In the genomic region with DNA sequence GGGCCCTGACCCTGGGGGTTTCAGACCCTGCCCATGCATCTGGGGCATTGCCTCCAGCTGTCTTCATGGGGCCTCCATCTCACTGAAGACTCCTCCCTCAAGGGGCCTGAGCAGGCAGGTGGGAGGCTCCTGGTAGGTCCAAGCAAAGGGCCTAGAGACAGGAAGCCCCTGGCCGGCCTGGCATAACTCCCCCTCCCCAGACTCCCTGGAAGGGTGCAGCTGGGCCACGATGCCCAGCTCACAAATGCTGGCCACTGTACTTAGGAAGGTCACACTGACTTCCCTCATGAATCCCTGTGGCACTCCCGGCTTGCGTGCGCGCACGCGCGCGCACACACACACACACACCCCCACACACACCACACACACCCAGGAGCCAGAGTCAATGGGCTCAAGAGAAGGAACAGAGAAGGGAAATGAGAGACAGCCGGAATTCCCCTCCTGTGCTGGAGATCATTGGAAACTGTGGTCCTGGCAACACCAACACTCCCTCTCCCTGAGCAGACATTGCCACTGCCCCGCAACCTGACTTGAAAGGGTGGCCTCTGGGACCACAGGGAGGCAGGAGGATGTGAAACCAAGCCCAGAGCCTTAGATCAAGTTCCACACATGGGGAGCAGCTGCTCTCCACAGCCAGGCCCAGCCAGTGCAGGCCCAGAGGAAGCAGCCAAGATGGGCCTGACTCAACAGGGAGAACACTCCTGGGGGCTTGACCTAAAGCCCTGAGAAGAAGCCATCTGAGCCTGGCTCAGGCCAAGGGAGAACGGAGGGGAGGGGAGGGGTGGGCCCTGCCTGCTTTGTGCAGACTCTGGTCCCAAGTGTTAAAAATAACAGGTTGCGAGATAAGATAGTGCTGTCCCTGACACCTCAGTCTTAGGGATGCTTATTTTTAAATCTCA, we compare ENCODE assay signal across 10 cellular contexts.
DNase-seq lines count a peak whose midpoint lies in the region; ATAC-seq and TF ChIP-seq lines count a peak whose summit lies in the region.
"Had no signal": no experiment of that assay in that cellular context is flagged by ENCODE, and none has a peak within 500 bp of the region (broad histone marks: within the 10 kb centered on the region; RNA-seq: fewer than 3 reads in every experiment).

No MANE protein-coding gene starts in this region.

- peaks cover 4% of the 10 kb centered on the region for H3K27me3 Mint-ChIP-seq in activated naive CD4-positive, alpha-beta T cell treated with anti-CD3 and anti-CD28 coated beads, Interleukin-2, amount 10 ng/mL, durations not matched to agents 7 days and 5 days
- no peaks in the 10 kb centered on the region for H3K27me3 Mint-ChIP-seq in activated naive CD4-positive, alpha-beta T cell treated with anti-CD3 and anti-CD28 coated beads for 36 hours (ENCODE audit: low read depth)
- H3K27me3 Mint-ChIP-seq in CD8-positive, alpha-beta memory T cell: peaks cover 6 to 16% of the 10 kb centered on the region in 2 donors

- peak overlapping the region; percentile 70 for H3K27ac Mint-ChIP-seq in activated naive CD4-positive, alpha-beta T cell treated with anti-CD3 and anti-CD28 coated beads, Interleukin-2, amount 10 ng/mL, durations not matched to agents 7 days and 5 days
- H3K27ac Mint-ChIP-seq in activated naive CD4-positive, alpha-beta T cell treated with anti-CD3 and anti-CD28 coated beads for 36 hours: no peak overlapping the region
- H3K27ac Mint-ChIP-seq in CD8-positive, alpha-beta memory T cell: no peak overlapping the region
- H3K27ac Mint-ChIP-seq: B cell had no signal

- H3K36me3 Mint-ChIP-seq in activated naive CD4-positive, alpha-beta T cell treated with anti-CD3 and anti-CD28 coated beads, Interleukin-2, amount 10 ng/mL, durations not matched to agents 7 days and 5 days: no peaks in the 10 kb centered on the region
- H3K36me3 Mint-ChIP-seq in activated naive CD4-positive, alpha-beta T cell treated with anti-CD3 and anti-CD28 coated beads for 36 hours (ENCODE audit: low read depth): no peaks in the 10 kb centered on the region
- H3K36me3 Mint-ChIP-seq in CD8-positive, alpha-beta memory T cell: no peaks in the 10 kb centered on the region
- H3K36me3 Mint-ChIP-seq: brain had no signal

- CTCF ChIA-PET in activated naive CD4-positive, alpha-beta T cell treated with anti-CD3 and anti-CD28 coated beads, Interleukin-2, amount 10 ng/mL, durations not matched to agents 7 days and 5 days (lab: Charles Lee): no interaction called here
- CTCF ChIA-PET in activated naive CD4-positive, alpha-beta T cell treated with anti-CD3 and anti-CD28 coated beads for 36 hours (lab: Charles Lee): no interaction called here
- CTCF ChIA-PET in CD8-positive, alpha-beta memory T cell (lab: Charles Lee): no interaction called here

- H3K4me3 ChIP-seq in CD8-positive, alpha-beta memory T cell (ENCODE audit: low read length): no peak overlapping the region
- H3K4me3 ChIP-seq in breast epithelium: no peak overlapping the region

- H3K4me1 ChIP-seq in CD8-positive, alpha-beta memory T cell (ENCODE audit: insufficient read depth, low read length): no peaks in the 10 kb centered on the region
- no peaks in the 10 kb centered on the region for H3K4me1 ChIP-seq in breast epithelium

- ATAC-seq in HG03521 (IDR thresholded peaks at IDR 0.05; ENCODE audit: unreplicated experiment) (peak; percentile 67), GM21825 (IDR thresholded peaks at IDR 0.05; ENCODE audit: unreplicated experiment) (no peak)

- no peaks in the 10 kb centered on the region for H3K9me3 Mint-ChIP-seq in activated naive CD4-positive, alpha-beta T cell treated with anti-CD3 and anti-CD28 coated beads, Interleukin-2, amount 10 ng/mL, durations not matched to agents 7 days and 5 days
- H3K9me3 Mint-ChIP-seq in activated naive CD4-positive, alpha-beta T cell treated with anti-CD3 and anti-CD28 coated beads for 36 hours: no peaks in the 10 kb centered on the region
- no peaks in the 10 kb centered on the region for H3K9me3 Mint-ChIP-seq in CD8-positive, alpha-beta memory T cell

- TF ChIP-seq CTCF in breast epithelium (IDR thresholded peaks at IDR 0.05): no peak

- H3K36me3 ChIP-seq in CD8-positive, alpha-beta memory T cell (ENCODE audit: insufficient read depth, low read length): no peaks in the 10 kb centered on the region
- no peaks in the 10 kb centered on the region for H3K36me3 ChIP-seq in breast epithelium

- no peak overlapping the region for H3K27ac ChIP-seq in CD8-positive, alpha-beta memory T cell (ENCODE audit: low read depth, low read length)
- H3K27ac ChIP-seq in breast epithelium: no peak overlapping the region

- TF ChIP-seq POLR2A in breast epithelium (IDR thresholded peaks at IDR 0.05): no peak

- no peaks in the 10 kb centered on the region for H3K27me3 ChIP-seq in CD8-positive, alpha-beta memory T cell (ENCODE audit: insufficient read depth, low read length, poor library complexity, severe bottlenecking)
- H3K27me3 ChIP-seq in breast epithelium: no peaks in the 10 kb centered on the region

- intact Hi-C loops in activated naive CD4-positive, alpha-beta T cell treated with anti-CD3 and anti-CD28 coated beads for 36 hours (cut with micrococcal nuclease): no loop called here
- intact Hi-C loops in cardiac septum (cut with DNase I) (loop anchor here (1.0 to 2.0 kb wide), 2 partner anchors 35 to 69 kb away; partner anchors contain the start of gene SCN5A), breast epithelium (cut with DNase I; ENCODE audit: low total_unique reads) (no loop called here)

- POLR2A ChIA-PET in CD8-positive, alpha-beta memory T cell (lab: Charles Lee): no interaction called here

- no peaks in the 10 kb centered on the region for H3K4me1 Mint-ChIP-seq in activated naive CD4-positive, alpha-beta T cell treated with anti-CD3 and anti-CD28 coated beads, Interleukin-2, amount 10 ng/mL, durations not matched to agents 7 days and 5 days
- H3K4me1 Mint-ChIP-seq in activated naive CD4-positive, alpha-beta T cell treated with anti-CD3 and anti-CD28 coated beads for 36 hours (ENCODE audit: low read depth): no peaks in the 10 kb centered on the region
- no peaks in the 10 kb centered on the region for H3K4me1 Mint-ChIP-seq in CD8-positive, alpha-beta memory T cell
- H3K4me1 Mint-ChIP-seq: B cell had no signal

- peak; percentile 9 for DNase-seq in activated naive CD4-positive, alpha-beta T cell treated with anti-CD3 and anti-CD28 coated beads, Interleukin-2, amount 10 ng/mL, durations not matched to agents 7 days and 5 days
- DNase-seq in activated naive CD4-positive, alpha-beta T cell treated with anti-CD3 and anti-CD28 coated beads for 36 hours: no peak
- DNase-seq in cardiac septum (ENCODE audit: low spot score): peak; percentile 78
- DNase-seq in GDM1 (lab: John Stamatoyannopoulos, UW): no peak
- DNase-seq in CD8-positive, alpha-beta memory T cell: no peak
- no peak for DNase-seq in breast epithelium (ENCODE audit: low spot score in 2 of 2)

- H3K4me3 Mint-ChIP-seq in activated naive CD4-positive, alpha-beta T cell treated with anti-CD3 and anti-CD28 coated beads, Interleukin-2, amount 10 ng/mL, durations not matched to agents 7 days and 5 days: no peak overlapping the region
- H3K4me3 Mint-ChIP-seq in activated naive CD4-positive, alpha-beta T cell treated with anti-CD3 and anti-CD28 coated beads for 36 hours: no peak overlapping the region
- H3K4me3 Mint-ChIP-seq in CD8-positive, alpha-beta memory T cell: no peak overlapping the region
- H3K4me3 Mint-ChIP-seq: B cell, brain had no signal

- H3K9me3 ChIP-seq in CD8-positive, alpha-beta memory T cell (ENCODE audit: low read length): no peaks in the 10 kb centered on the region
- H3K9me3 ChIP-seq in breast epithelium: no peaks in the 10 kb centered on the region

Comparison
In these comparisons a context has a peak if more than half of its experiments do, and no peak if none do; other contexts are left out.
1. DNase-seq: peak in activated naive CD4-positive, alpha-beta T cell treated with anti-CD3 and anti-CD28 coated beads, Interleukin-2, amount 10 ng/mL, durations not matched to agents 7 days and 5 days (single experiment) and cardiac septum (single experiment); none in activated naive CD4-positive, alpha-beta T cell treated with anti-CD3 and anti-CD28 coated beads for 36 hours (single experiment), GDM1 (single experiment), CD8-positive, alpha-beta memory T cell (0 of 5) and breast epithelium (0 of 2).